Comparison of ENCODE assay signal across 8 cellular contexts in the genomic region with DNA sequence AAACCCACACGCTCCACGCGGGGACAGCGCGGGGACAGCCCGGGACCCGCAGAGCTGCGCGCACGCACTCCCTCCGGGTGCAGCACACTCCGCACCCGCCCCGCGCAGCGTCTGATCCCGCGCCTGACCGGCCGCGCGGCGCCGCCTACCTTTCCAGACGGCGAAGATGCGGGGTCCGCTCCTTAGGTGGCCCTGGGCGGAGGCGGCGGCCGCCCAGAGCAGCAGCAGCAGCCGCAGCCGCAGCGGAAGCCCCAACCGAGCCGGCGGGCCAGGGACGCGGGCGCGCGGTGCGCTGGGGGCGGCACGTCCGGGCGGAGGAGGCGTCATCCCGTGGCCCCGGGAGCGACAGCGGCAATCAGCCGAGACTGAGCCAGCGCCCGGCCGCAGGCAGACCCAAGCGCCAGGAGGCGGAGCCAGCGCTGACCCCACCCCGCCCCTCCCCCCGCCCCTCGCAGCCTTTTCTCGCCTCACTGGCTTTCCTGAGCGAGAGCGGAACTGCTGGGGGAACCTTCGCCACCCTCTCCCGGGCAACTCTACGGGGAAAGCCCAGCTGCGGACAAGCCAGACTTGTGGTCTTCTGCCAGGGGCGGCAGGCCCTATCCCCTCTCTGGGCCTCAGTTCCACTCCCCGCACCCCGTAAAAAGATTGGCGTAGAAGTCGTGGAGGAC. TPM values are rescaled to one million over a fixed set of nuclear protein-coding genes. Genes with fewer than 3 reads are reported as not detected.
DNase-seq lines count a peak whose midpoint lies in the region; ATAC-seq and TF ChIP-seq lines count a peak whose summit lies in the region.

A gene with protein sequence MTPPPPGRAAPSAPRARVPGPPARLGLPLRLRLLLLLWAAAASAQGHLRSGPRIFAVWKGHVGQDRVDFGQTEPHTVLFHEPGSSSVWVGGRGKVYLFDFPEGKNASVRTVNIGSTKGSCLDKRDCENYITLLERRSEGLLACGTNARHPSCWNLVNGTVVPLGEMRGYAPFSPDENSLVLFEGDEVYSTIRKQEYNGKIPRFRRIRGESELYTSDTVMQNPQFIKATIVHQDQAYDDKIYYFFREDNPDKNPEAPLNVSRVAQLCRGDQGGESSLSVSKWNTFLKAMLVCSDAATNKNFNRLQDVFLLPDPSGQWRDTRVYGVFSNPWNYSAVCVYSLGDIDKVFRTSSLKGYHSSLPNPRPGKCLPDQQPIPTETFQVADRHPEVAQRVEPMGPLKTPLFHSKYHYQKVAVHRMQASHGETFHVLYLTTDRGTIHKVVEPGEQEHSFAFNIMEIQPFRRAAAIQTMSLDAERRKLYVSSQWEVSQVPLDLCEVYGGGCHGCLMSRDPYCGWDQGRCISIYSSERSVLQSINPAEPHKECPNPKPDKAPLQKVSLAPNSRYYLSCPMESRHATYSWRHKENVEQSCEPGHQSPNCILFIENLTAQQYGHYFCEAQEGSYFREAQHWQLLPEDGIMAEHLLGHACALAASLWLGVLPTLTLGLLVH (minus strand): TSS at position 367 of the 668 bp plus-strand sequence. CDS start 40 bp downstream, at position 327.

- WGBS in thymus, result under 1% methylated on average over 75 of the region's 75 CpGs

- H3K36me3 Mint-ChIP-seq in activated naive CD4-positive, alpha-beta T cell treated with anti-CD3 and anti-CD28 coated beads, Interleukin-2, amount 50 U/mL, for 24 hours, result peaks cover 17% of the 10 kb centered on the region
- H3K36me3 Mint-ChIP-seq in osteocyte (ENCODE audit: unreplicated experiment), result no peaks in the 10 kb centered on the region

- H3K9me3 Mint-ChIP-seq in activated naive CD4-positive, alpha-beta T cell treated with anti-CD3 and anti-CD28 coated beads, Interleukin-2, amount 50 U/mL, for 24 hours, result no peaks in the 10 kb centered on the region
- H3K9me3 Mint-ChIP-seq in osteocyte (ENCODE audit: unreplicated experiment), result no peaks in the 10 kb centered on the region

- DNase-seq in DMS153 treated with DMSO at 0.1 percent for 48 hours (lab: John Stamatoyannopoulos, UW; ENCODE audit: unreplicated experiment) (peak; percentile 8), KG1 (lab: John Stamatoyannopoulos, UW) (peak; percentile 44), head of caudate nucleus (peak; percentile 70 to 94 (median 88)), osteocyte (ENCODE audit: extremely low spot score, unreplicated experiment) (no peak)

- H3K4me3 ChIP-seq in thymus (ENCODE audit: low read length), result peak within 1 kb of the TSS; percentile 94

- peaks cover 49% of the 10 kb centered on the region for H3K4me1 ChIP-seq in thymus (ENCODE audit: control insufficient read depth, insufficient read depth, low read length)

- ATAC-seq in GM21447 (IDR thresholded peaks at IDR 0.05; ENCODE audit: unreplicated experiment) (peak; percentile 54), SK-N-SH treated with all-trans-retinoic acid at 6 μM for 48 hours (peak; percentile 68)

- H3K27me3 Mint-ChIP-seq in activated naive CD4-positive, alpha-beta T cell treated with anti-CD3 and anti-CD28 coated beads, Interleukin-2, amount 50 U/mL, for 24 hours, result no peaks in the 10 kb centered on the region
- peaks cover 14% of the 10 kb centered on the region for H3K27me3 Mint-ChIP-seq in osteocyte (ENCODE audit: unreplicated experiment)

- no peaks in the 10 kb centered on the region for H3K9me3 ChIP-seq in thymus (ENCODE audit: control insufficient read depth)

- peak within 1 kb of the TSS; percentile 87 for H3K27ac Mint-ChIP-seq in activated naive CD4-positive, alpha-beta T cell treated with anti-CD3 and anti-CD28 coated beads, Interleukin-2, amount 50 U/mL, for 24 hours
- no peak within 1 kb of the TSS for H3K27ac Mint-ChIP-seq in osteocyte (ENCODE audit: unreplicated experiment)

- intact Hi-C loops in head of caudate nucleus (cut with DNase I), result no loop called here

- peak within 1 kb of the TSS; percentile 94 for H3K4me3 Mint-ChIP-seq in activated naive CD4-positive, alpha-beta T cell treated with anti-CD3 and anti-CD28 coated beads, Interleukin-2, amount 50 U/mL, for 24 hours
- peak within 1 kb of the TSS; percentile 57 for H3K4me3 Mint-ChIP-seq in osteocyte (ENCODE audit: unreplicated experiment)

- H3K4me1 Mint-ChIP-seq in activated naive CD4-positive, alpha-beta T cell treated with anti-CD3 and anti-CD28 coated beads, Interleukin-2, amount 50 U/mL, for 24 hours, result peaks cover 49% of the 10 kb centered on the region
- H3K4me1 Mint-ChIP-seq in osteocyte (ENCODE audit: unreplicated experiment), result peaks cover 10% of the 10 kb centered on the region

- H3K27me3 ChIP-seq in thymus (ENCODE audit: control insufficient read depth, insufficient read depth), result no peaks in the 10 kb centered on the region

- peak within 1 kb of the TSS; percentile 82 for H3K27ac ChIP-seq in thymus (ENCODE audit: low read depth)

- no peaks in the 10 kb centered on the region for H3K36me3 ChIP-seq in thymus (ENCODE audit: control insufficient read depth, insufficient read depth)

- TF ChIP-seq CTCF in osteocyte (IDR thresholded peaks at IDR 0.05), result no peak

TF ChIP-seq in SK-N-SH treated with all-trans-retinoic acid at 6 μM for 48 hours, 23 proteins besides CTCF, POLR2A, EP300 and RAD21 (continues in another document):
- TF ChIP-seq, protein P1, sequence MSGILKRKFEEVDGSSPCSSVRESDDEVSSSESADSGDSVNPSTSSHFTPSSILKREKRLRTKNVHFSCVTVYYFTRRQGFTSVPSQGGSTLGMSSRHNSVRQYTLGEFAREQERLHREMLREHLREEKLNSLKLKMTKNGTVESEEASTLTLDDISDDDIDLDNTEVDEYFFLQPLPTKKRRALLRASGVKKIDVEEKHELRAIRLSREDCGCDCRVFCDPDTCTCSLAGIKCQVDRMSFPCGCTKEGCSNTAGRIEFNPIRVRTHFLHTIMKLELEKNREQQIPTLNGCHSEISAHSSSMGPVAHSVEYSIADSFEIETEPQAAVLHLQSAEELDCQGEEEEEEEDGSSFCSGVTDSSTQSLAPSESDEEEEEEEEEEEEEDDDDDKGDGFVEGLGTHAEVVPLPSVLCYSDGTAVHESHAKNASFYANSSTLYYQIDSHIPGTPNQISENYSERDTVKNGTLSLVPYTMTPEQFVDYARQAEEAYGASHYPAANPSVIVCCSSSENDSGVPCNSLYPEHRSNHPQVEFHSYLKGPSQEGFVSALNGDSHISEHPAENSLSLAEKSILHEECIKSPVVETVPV (CRISPR knock-in tag; IDR thresholded peaks at IDR 0.05), result no peak
- no peak for TF ChIP-seq ZNF8 (CRISPR knock-in tag; IDR thresholded peaks at IDR 0.05)
- no peak for TF ChIP-seq ARNTL (CRISPR knock-in tag; IDR thresholded peaks at IDR 0.05; ENCODE audit: borderline replicate concordance, low read depth)
- TF ChIP-seq, protein P2, sequence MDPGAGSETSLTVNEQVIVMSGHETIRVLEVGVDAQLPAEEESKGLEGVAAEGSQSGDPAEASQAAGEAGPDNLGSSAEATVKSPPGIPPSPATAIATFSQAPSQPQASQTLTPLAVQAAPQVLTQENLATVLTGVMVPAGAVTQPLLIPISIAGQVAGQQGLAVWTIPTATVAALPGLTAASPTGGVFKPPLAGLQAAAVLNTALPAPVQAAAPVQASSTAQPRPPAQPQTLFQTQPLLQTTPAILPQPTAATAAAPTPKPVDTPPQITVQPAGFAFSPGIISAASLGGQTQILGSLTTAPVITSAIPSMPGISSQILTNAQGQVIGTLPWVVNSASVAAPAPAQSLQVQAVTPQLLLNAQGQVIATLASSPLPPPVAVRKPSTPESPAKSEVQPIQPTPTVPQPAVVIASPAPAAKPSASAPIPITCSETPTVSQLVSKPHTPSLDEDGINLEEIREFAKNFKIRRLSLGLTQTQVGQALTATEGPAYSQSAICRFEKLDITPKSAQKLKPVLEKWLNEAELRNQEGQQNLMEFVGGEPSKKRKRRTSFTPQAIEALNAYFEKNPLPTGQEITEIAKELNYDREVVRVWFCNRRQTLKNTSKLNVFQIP (CRISPR knock-in tag; IDR thresholded peaks at IDR 0.05; ENCODE audit: borderline replicate concordance, low read depth), result no peak
- TF ChIP-seq PPARA (CRISPR knock-in tag; IDR thresholded peaks at IDR 0.05; ENCODE audit: borderline replicate concordance), result no peak
- TF ChIP-seq, protein P3, sequence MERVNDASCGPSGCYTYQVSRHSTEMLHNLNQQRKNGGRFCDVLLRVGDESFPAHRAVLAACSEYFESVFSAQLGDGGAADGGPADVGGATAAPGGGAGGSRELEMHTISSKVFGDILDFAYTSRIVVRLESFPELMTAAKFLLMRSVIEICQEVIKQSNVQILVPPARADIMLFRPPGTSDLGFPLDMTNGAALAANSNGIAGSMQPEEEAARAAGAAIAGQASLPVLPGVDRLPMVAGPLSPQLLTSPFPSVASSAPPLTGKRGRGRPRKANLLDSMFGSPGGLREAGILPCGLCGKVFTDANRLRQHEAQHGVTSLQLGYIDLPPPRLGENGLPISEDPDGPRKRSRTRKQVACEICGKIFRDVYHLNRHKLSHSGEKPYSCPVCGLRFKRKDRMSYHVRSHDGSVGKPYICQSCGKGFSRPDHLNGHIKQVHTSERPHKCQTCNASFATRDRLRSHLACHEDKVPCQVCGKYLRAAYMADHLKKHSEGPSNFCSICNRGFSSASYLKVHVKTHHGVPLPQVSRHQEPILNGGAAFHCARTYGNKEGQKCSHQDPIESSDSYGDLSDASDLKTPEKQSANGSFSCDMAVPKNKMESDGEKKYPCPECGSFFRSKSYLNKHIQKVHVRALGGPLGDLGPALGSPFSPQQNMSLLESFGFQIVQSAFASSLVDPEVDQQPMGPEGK (CRISPR knock-in tag; IDR thresholded peaks at IDR 0.05; ENCODE audit: borderline replicate concordance), result no peak
- TF ChIP-seq ZFP3 (CRISPR knock-in tag; IDR thresholded peaks at IDR 0.05), result no peak
- no peak for TF ChIP-seq OSR1 (CRISPR knock-in tag; IDR thresholded peaks at IDR 0.05)

RNA-seq across cellular contexts. Expression of the gene that starts here (rescaled TPM):
- total RNA-seq in osteocyte, result 0.37 and 0.51 TPM in 2 replicates
- polyA plus RNA-seq in thymus, result 12.3 TPM
